In the genomic region with DNA sequence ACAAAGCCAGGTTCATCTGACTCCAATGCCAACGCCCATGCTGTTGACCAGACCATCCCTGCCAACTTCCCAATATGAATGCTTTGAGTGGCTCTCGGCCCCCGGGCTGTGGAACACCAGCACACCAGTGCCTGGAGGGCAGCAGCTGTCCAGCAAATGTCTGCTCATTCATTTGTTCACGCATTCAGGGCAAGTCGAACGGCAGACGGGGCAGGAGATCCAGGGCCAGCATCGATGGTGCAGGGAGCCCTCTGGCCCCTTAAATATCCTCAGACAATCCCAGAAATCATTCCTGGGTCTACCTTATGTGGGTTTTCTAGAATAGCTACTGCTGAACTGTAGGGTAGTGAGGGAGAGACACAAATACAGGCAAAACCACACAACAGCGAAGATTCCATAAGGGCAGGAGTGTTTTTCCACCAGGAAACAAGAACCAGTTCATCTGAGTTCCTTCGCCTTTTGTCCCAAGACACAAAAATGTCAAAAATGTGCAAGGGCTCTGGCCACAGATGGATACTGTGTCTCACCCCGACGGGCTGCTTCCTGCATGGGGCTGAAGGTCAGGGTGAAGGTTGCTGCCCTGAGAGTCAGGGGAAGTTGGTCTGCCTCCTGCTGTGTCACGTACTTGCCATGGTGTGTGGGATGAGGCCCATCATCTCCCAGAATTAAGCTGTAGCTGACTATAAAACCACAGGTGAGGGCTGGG, we compare ENCODE assay signal across 16 cellular contexts. TPM values are rescaled to one million over a fixed set of nuclear protein-coding genes. Genes with fewer than 3 reads are reported as not detected.
DNase-seq lines count a peak whose midpoint lies in the region; ATAC-seq and TF ChIP-seq lines count a peak whose summit lies in the region.
"Had no signal": no experiment of that assay in that cellular context is flagged by ENCODE, and none has a peak within 500 bp of the region (broad histone marks: within the 10 kb centered on the region; RNA-seq: fewer than 3 reads in every experiment).

No MANE protein-coding gene starts in this region.

- H3K4me3 ChIP-seq in AG10803 (ENCODE audit: low read length) (no peak overlapping the region), liver (ENCODE audit: low read depth in 1 of 3, low read length in 3 of 3) (no peak overlapping the region)
- H3K4me3 ChIP-seq: breast epithelium, hepatocyte had no signal

- no peaks in the 10 kb centered on the region for H3K27me3 ChIP-seq in liver (ENCODE audit: control insufficient read depth in 4 of 4, insufficient read depth in 4 of 4, low read length in 3 of 4)
- H3K27me3 ChIP-seq: breast epithelium, hepatocyte had no signal

- DNase-seq in AG10803 (ENCODE audit: low read depth), result peak; percentile 17
- DNase-seq in WTC11 (ENCODE audit: low spot score), result peak; percentile 26
- no peak for DNase-seq in COR-L47 (lab: John Stamatoyannopoulos, UW)
- DNase-seq: activated CD4-positive, alpha-beta T cell treated with anti-CD3 and anti-CD28 coated beads for 36 hours; left colon; NCI-H187 treated with DMSO at 0.1 percent for 48 hours had no signal

- H3K27ac Mint-ChIP-seq in WTC11, result peak overlapping the region; percentile 22; the same call in 1 of the 2 replicates
- H3K27ac Mint-ChIP-seq: activated CD4-positive, alpha-beta T cell treated with anti-CD3 and anti-CD28 coated beads for 36 hours; stimulated activated naive CD8-positive, alpha-beta T cell treated with anti-CD3 and anti-CD28 coated beads, Interleukin-15, Interleukin-2, amounts not matched to agents 100 ng/mL and 50 ng/mL, for 24 hours; T-helper 1 cell treated with Interleukin-12 subunit alpha and Interleukin-12 subunit beta and Interleukin-4 antibody, amounts not matched to agents 30 μg/mL and 1 μg/mL, for 36 hours had no signal

- no peaks in the 10 kb centered on the region for H3K36me3 ChIP-seq in liver (ENCODE audit: control insufficient read depth in 4 of 4, insufficient read depth in 3 of 4, low read depth in 1 of 4, low read length in 3 of 4)
- H3K36me3 ChIP-seq: breast epithelium had no signal

- 64% methylated on average over 13 of the region's 13 CpGs for WGBS in liver

- POLR2A ChIA-PET in WTC11 (lab: Charles Lee), result no interaction called here

- no peaks in the 10 kb centered on the region for H3K9me3 Mint-ChIP-seq in WTC11
- H3K9me3 Mint-ChIP-seq: activated naive CD4-positive, alpha-beta T cell treated with anti-CD3 and anti-CD28 coated beads, Interleukin-2, amount 50 U/mL, for 72 hours; stimulated activated naive CD8-positive, alpha-beta T cell treated with anti-CD3 and anti-CD28 coated beads, Interleukin-15, Interleukin-2, amounts not matched to agents 100 ng/mL and 50 ng/mL, for 24 hours; T-helper 1 cell treated with Interleukin-12 subunit alpha and Interleukin-12 subunit beta and Interleukin-4 antibody, amounts not matched to agents 30 μg/mL and 1 μg/mL, for 36 hours had no signal

- no peaks in the 10 kb centered on the region for H3K27me3 Mint-ChIP-seq in WTC11 (ENCODE audit: low read depth)
- H3K27me3 Mint-ChIP-seq: activated CD4-positive, alpha-beta T cell treated with anti-CD3 and anti-CD28 coated beads for 36 hours; stimulated activated naive CD8-positive, alpha-beta T cell treated with anti-CD3 and anti-CD28 coated beads, Interleukin-15, Interleukin-2, amounts not matched to agents 100 ng/mL and 50 ng/mL, for 24 hours had no signal

- H3K4me3 Mint-ChIP-seq in WTC11, result no peak overlapping the region
- H3K4me3 Mint-ChIP-seq: activated CD4-positive, alpha-beta T cell treated with anti-CD3 and anti-CD28 coated beads for 36 hours; stimulated activated naive CD8-positive, alpha-beta T cell treated with anti-CD3 and anti-CD28 coated beads, Interleukin-15, Interleukin-2, amounts not matched to agents 100 ng/mL and 50 ng/mL, for 24 hours; T-helper 1 cell treated with Interleukin-12 subunit alpha and Interleukin-12 subunit beta and Interleukin-4 antibody, amounts not matched to agents 30 μg/mL and 1 μg/mL, for 36 hours had no signal

- peaks cover 24% of the 10 kb centered on the region for H3K4me1 Mint-ChIP-seq in WTC11
- H3K4me1 Mint-ChIP-seq: activated CD4-positive, alpha-beta T cell treated with anti-CD3 and anti-CD28 coated beads for 36 hours had no signal

- H3K27ac ChIP-seq in liver (ENCODE audit: low read depth in 1 of 2, low read length in 2 of 2), result peak overlapping the region; percentile 36 to 43
- H3K27ac ChIP-seq: breast epithelium, hepatocyte had no signal

- peaks cover 8 to 17% (median 17%) of the 10 kb centered on the region in 4 donors for H3K4me1 ChIP-seq in liver (ENCODE audit: control insufficient read depth in 4 of 4, insufficient read depth in 4 of 4, low read length in 3 of 4)
- H3K4me1 ChIP-seq: breast epithelium had no signal

- H3K9ac ChIP-seq in liver (ENCODE audit: low read depth in 1 of 2, low read length in 2 of 2), result no peak overlapping the region

- CTCF ChIA-PET in WTC11 (lab: Charles Lee), result interaction anchor here (0.7 to 2.4 kb wide), 5 partner anchors 12 to 117 kb away, joined by 3 to 9 read pairs (median 4); no protein-coding TSS in a partner anchor

- no peak for TF ChIP-seq RAD21 in Ishikawa (IDR thresholded peaks at IDR 0.05; ENCODE audit: low read depth)
- TF ChIP-seq RAD21 in liver (IDR thresholded peaks at IDR 0.05), result peak in 1 of 2 donors; percentile 39

- no peaks in the 10 kb centered on the region for H3K36me3 Mint-ChIP-seq in WTC11
- H3K36me3 Mint-ChIP-seq: activated naive CD4-positive, alpha-beta T cell treated with anti-CD3 and anti-CD28 coated beads, Interleukin-2, amount 50 U/mL, for 72 hours had no signal

- ATAC-seq in WTC11 (peak; percentile 58), HG03439 (IDR thresholded peaks at IDR 0.05; ENCODE audit: unreplicated experiment) (no peak), GM21367 (IDR thresholded peaks at IDR 0.05; ENCODE audit: unreplicated experiment) (no peak), HG03565 (IDR thresholded peaks at IDR 0.05; ENCODE audit: unreplicated experiment) (no peak)
- ATAC-seq: activated CD4-positive, alpha-beta T cell treated with anti-CD3 and anti-CD28 coated beads for 36 hours; activated naive CD4-positive, alpha-beta T cell treated with anti-CD3 and anti-CD28 coated beads, Interleukin-2, amount 50 U/mL, for 72 hours; left colon had no signal

- TF ChIP-seq CTCF in AG10803 (conservative IDR thresholded peaks at IDR 0.05; ENCODE audit: low read length) (no peak), WTC11 (IDR thresholded peaks at IDR 0.05) (no peak), liver (IDR thresholded peaks at IDR 0.05; ENCODE audit: low read depth, low read length, missing input control) (no peak)

- no peak; the same call in 1 of the 2 replicates for TF ChIP-seq EP300 in Ishikawa (IDR thresholded peaks at IDR 0.05; ENCODE audit: borderline replicate concordance)

- H3K9me3 ChIP-seq in liver (ENCODE audit: control insufficient read depth in 4 of 4, low read length in 3 of 4), result no peaks in the 10 kb centered on the region
- H3K9me3 ChIP-seq: breast epithelium had no signal

TF ChIP-seq in Ishikawa, 13 proteins besides CTCF, POLR2A, EP300 and RAD21:
- TF ChIP-seq, protein P1, sequence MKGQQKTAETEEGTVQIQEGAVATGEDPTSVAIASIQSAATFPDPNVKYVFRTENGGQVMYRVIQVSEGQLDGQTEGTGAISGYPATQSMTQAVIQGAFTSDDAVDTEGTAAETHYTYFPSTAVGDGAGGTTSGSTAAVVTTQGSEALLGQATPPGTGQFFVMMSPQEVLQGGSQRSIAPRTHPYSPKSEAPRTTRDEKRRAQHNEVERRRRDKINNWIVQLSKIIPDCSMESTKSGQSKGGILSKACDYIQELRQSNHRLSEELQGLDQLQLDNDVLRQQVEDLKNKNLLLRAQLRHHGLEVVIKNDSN (IDR thresholded peaks at IDR 0.05), result no peak
- no peak for TF ChIP-seq CREB1 (IDR thresholded peaks at IDR 0.05; ENCODE audit: low read depth)
- no peak for TF ChIP-seq YY1 (IDR thresholded peaks at IDR 0.05; ENCODE audit: low read depth)
- TF ChIP-seq TEAD4 (IDR thresholded peaks at IDR 0.05), result peak; percentile 79
- no peak for TF ChIP-seq NFIC (IDR thresholded peaks at IDR 0.05)
- TF ChIP-seq FOXM1 (IDR thresholded peaks at IDR 0.05; ENCODE audit: borderline replicate concordance, low read depth), result no peak

TF ChIP-seq in WTC11, 78 proteins besides CTCF, POLR2A, EP300 and RAD21 (continues in another document):
- TF ChIP-seq GABPB1 (CRISPR knock-in tag; IDR thresholded peaks at IDR 0.05), result peak; percentile 37; the same call in 1 of the 2 replicates

TF ChIP-seq in liver, 16 proteins besides CTCF, POLR2A, EP300 and RAD21 (continues in another document):
- TF ChIP-seq HNF4A (conservative IDR thresholded peaks at IDR 0.05) (no peak), FOXA1 (IDR thresholded peaks at IDR 0.05) (no peak), RXRA (IDR thresholded peaks at IDR 0.05) (peak; percentile 97 to 98)
- TF ChIP-seq, protein P2, sequence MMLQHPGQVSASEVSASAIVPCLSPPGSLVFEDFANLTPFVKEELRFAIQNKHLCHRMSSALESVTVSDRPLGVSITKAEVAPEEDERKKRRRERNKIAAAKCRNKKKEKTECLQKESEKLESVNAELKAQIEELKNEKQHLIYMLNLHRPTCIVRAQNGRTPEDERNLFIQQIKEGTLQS (IDR thresholded peaks at IDR 0.05), result no peak
- TF ChIP-seq, protein P3, sequence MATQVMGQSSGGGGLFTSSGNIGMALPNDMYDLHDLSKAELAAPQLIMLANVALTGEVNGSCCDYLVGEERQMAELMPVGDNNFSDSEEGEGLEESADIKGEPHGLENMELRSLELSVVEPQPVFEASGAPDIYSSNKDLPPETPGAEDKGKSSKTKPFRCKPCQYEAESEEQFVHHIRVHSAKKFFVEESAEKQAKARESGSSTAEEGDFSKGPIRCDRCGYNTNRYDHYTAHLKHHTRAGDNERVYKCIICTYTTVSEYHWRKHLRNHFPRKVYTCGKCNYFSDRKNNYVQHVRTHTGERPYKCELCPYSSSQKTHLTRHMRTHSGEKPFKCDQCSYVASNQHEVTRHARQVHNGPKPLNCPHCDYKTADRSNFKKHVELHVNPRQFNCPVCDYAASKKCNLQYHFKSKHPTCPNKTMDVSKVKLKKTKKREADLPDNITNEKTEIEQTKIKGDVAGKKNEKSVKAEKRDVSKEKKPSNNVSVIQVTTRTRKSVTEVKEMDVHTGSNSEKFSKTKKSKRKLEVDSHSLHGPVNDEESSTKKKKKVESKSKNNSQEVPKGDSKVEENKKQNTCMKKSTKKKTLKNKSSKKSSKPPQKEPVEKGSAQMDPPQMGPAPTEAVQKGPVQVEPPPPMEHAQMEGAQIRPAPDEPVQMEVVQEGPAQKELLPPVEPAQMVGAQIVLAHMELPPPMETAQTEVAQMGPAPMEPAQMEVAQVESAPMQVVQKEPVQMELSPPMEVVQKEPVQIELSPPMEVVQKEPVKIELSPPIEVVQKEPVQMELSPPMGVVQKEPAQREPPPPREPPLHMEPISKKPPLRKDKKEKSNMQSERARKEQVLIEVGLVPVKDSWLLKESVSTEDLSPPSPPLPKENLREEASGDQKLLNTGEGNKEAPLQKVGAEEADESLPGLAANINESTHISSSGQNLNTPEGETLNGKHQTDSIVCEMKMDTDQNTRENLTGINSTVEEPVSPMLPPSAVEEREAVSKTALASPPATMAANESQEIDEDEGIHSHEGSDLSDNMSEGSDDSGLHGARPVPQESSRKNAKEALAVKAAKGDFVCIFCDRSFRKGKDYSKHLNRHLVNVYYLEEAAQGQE (IDR thresholded peaks at IDR 0.05), result no peak

RNA-seq across cellular contexts. Expression of a gene that starts 15.5 kb away (rescaled TPM):
- total RNA-seq in WTC11 (2021), result 5.4 to 6.5 TPM (median 6.0 TPM) in 3 replicates
- 10 to 100 TPM; 23.8 to 90.3 TPM for total RNA-seq in liver
- polyA plus RNA-seq in liver, result 1 to 10 TPM; 5.6 to 8.9 TPM
- total RNA-seq: activated CD4-positive, alpha-beta T cell treated with anti-CD3 and anti-CD28 coated beads for 36 hours had no signal

RNA-seq across cellular contexts. Expression of a gene that starts 55.6 kb away (rescaled TPM):
- 29.6 to 38.0 TPM (median 37.5 TPM) in 3 replicates for total RNA-seq in WTC11 (2021)
- 1 to 10 TPM; 6.2 to 8.8 TPM for total RNA-seq in liver
- 1 to 10 TPM; 1.2 to 5.7 TPM for polyA plus RNA-seq in liver
